ENCODE assay signal across 21 cellular contexts in the genomic region with DNA sequence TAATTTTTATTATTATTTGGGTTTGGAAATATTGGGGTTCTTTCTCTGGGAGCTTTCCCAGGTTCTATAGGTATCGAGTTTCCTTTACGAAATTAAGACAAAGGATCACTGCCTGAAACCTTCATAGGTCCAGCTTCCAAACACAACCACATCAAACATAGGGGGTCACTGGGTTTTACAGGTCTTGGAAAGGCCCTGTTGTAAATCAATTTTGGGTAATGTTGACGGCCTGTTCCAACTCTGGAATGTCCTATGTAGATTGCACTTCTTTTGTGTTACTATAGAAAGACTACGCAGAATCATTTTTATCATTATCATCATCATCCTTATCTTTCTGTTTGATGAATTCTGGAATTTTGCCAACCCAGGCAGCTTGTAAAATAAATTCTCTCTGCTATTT. TPM values are rescaled to one million over a fixed set of nuclear protein-coding genes. Genes with fewer than 3 reads are reported as not detected.
DNase-seq lines count a peak whose midpoint lies in the region; ATAC-seq and TF ChIP-seq lines count a peak whose summit lies in the region.
"Had no signal": no experiment of that assay in that cellular context is flagged by ENCODE, and none has a peak within 500 bp of the region (broad histone marks: within the 10 kb centered on the region; RNA-seq: fewer than 3 reads in every experiment).

No MANE protein-coding gene starts in this region.

- no peak overlapping the region for H3K4me2 ChIP-seq in GM23338

- ATAC-seq in GM23338 (no peak), T-helper 17 cell (no peak)
- ATAC-seq: GM12878 had no signal

- TF ChIP-seq CTCF in GM23338 (conservative IDR thresholded peaks at IDR 0.05; ENCODE audit: low read depth in 2 of 2): no peak

- H3K9me2 ChIP-seq in GM23338 (ENCODE audit: insufficient read depth): peaks cover 5% of the 10 kb centered on the region; the same call in 1 of the 2 replicates

- no peaks in the 10 kb centered on the region for H3F3A ChIP-seq in GM23338 (replicated peaks; ENCODE audit: low read depth)

- no peaks in the 10 kb centered on the region for H3K27me3 ChIP-seq in GM23338 (ENCODE audit: insufficient read depth)
- H3K27me3 ChIP-seq: BE2C, Peyer's patch had no signal

- H3K36me3 Mint-ChIP-seq in GM23338 (ENCODE audit: low read depth) (no peaks in the 10 kb centered on the region), T-helper 17 cell (ENCODE audit: low read depth) (peaks cover 4% of the 10 kb centered on the region)

- no peak overlapping the region for H3K4me3 ChIP-seq in GM23338
- H3K4me3 ChIP-seq: GM12878, GM23248, HAP-1, Peyer's patch had no signal

- H3K27me3 Mint-ChIP-seq in GM23338 (ENCODE audit: insufficient read depth, low read depth, poor library complexity) (no peaks in the 10 kb centered on the region), T-helper 17 cell (peaks cover 25% of the 10 kb centered on the region)

- no peak overlapping the region for H3K27ac Mint-ChIP-seq in GM23338
- H3K27ac Mint-ChIP-seq in T-helper 17 cell: no peak overlapping the region
- H3K27ac Mint-ChIP-seq: T-helper 1 cell treated with Interleukin-12 subunit alpha and Interleukin-12 subunit beta and Interleukin-4 antibody, amounts not matched to agents 30 μg/mL and 1 μg/mL, for 36 hours had no signal

- no peaks in the 10 kb centered on the region for H3K9me3 ChIP-seq in T-helper 17 cell (ENCODE audit: control insufficient read depth, low read length, poor library complexity, severe bottlenecking)
- H3K9me3 ChIP-seq: BE2C, HAP-1, Peyer's patch had no signal

- no peaks in the 10 kb centered on the region for H4K20me1 ChIP-seq in GM23338 (replicated peaks; ENCODE audit: insufficient read depth)

- H3K4me1 Mint-ChIP-seq in GM23338 (no peaks in the 10 kb centered on the region), T-helper 17 cell (peaks cover 2% of the 10 kb centered on the region)

- DNase-seq in NCI-H1105 (lab: John Stamatoyannopoulos, UW) (peak; percentile 67), NCI-H1105 treated with DMSO at 0.1 percent for 48 hours (lab: John Stamatoyannopoulos, UW) (no peak), GM23338 (ENCODE audit: low spot score) (no peak), NCI-H1694 treated with DMSO at 0.1 percent for 48 hours (lab: John Stamatoyannopoulos, UW) (peak; percentile 55), left kidney (ENCODE audit: low read depth, low spot score) (peak; percentile 60), AG20443 (ENCODE audit: low spot score) (no peak), T-helper 17 cell (no peak)
- DNase-seq in activated effector memory CD4-positive, alpha-beta T cell treated with anti-CD3 and anti-CD28 coated beads, Interleukin-2, amount 50 U/mL, for 16 hours: no peak
- DNase-seq: BE2C, DND-41, GM23248, IMR-90, MV-4-11, NCI-H1436, Peyer's patch had no signal

- H3K4me1 ChIP-seq in GM23338 (ENCODE audit: insufficient read depth): no peaks in the 10 kb centered on the region
- H3K4me1 ChIP-seq: HAP-1, Peyer's patch had no signal

- no peaks in the 10 kb centered on the region for H3K36me3 ChIP-seq in GM23338 (ENCODE audit: insufficient read depth)
- H3K36me3 ChIP-seq: BE2C, HAP-1, Peyer's patch had no signal

- H3K79me2 ChIP-seq in GM23338 (replicated peaks; ENCODE audit: insufficient read depth): no peaks in the 10 kb centered on the region

- H3K9me3 Mint-ChIP-seq in GM23338: no peaks in the 10 kb centered on the region
- H3K9me3 Mint-ChIP-seq: T-helper 1 cell treated with Interleukin-12 subunit alpha and Interleukin-12 subunit beta and Interleukin-4 antibody, amounts not matched to agents 30 μg/mL and 1 μg/mL, for 36 hours had no signal

- H2AFZ ChIP-seq in GM23338: peak overlapping the region; percentile 61; the same call in 1 of the 2 replicates
- H2AFZ ChIP-seq: GM23248 had no signal

- H3K27ac ChIP-seq in GM23338 (ENCODE audit: low read depth): no peak overlapping the region
- H3K27ac ChIP-seq: GM23248, Peyer's patch had no signal

- H3K4me3 Mint-ChIP-seq in GM23338: no peak overlapping the region
- H3K4me3 Mint-ChIP-seq in T-helper 17 cell: no peak overlapping the region
- H3K4me3 Mint-ChIP-seq: T-helper 1 cell treated with Interleukin-12 subunit alpha and Interleukin-12 subunit beta and Interleukin-4 antibody, amounts not matched to agents 30 μg/mL and 1 μg/mL, for 36 hours had no signal

TF ChIP-seq in GM23338, 12 proteins besides CTCF, POLR2A, EP300 and RAD21 (continues in another document):
- TF ChIP-seq JUNB (IDR thresholded peaks at IDR 0.05; ENCODE audit: unreplicated experiment) (no peak), NANOG (IDR thresholded peaks at IDR 0.05; ENCODE audit: borderline replicate concordance) (no peak), STAT1 (IDR thresholded peaks at IDR 0.05; ENCODE audit: unreplicated experiment) (no peak), POLR2AphosphoS5 (IDR thresholded peaks at IDR 0.05; ENCODE audit: low read depth) (no peak), CREB1 (CRISPR knock-in tag; IDR thresholded peaks at IDR 0.05; ENCODE audit: low read depth) (no peak), ZNF114 (CRISPR knock-in tag; IDR thresholded peaks at IDR 0.05) (no peak), EZH2 (IDR thresholded peaks at IDR 0.05; ENCODE audit: low read depth, unreplicated experiment) (no peak)
- TF ChIP-seq, protein P1, sequence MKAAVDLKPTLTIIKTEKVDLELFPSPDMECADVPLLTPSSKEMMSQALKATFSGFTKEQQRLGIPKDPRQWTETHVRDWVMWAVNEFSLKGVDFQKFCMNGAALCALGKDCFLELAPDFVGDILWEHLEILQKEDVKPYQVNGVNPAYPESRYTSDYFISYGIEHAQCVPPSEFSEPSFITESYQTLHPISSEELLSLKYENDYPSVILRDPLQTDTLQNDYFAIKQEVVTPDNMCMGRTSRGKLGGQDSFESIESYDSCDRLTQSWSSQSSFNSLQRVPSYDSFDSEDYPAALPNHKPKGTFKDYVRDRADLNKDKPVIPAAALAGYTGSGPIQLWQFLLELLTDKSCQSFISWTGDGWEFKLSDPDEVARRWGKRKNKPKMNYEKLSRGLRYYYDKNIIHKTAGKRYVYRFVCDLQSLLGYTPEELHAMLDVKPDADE (IDR thresholded peaks at IDR 0.05): no peak

RNA-seq across cellular contexts. Expression of a gene that starts 15.2 kb away (rescaled TPM):
- total RNA-seq in GM23338 (2014; rRNA removed; shearing (Covaris generic)): not detected in 2 replicates
- not detected in 2 replicates for polyA plus RNA-seq in GM23338 (2016; fragmentation: Nextera tagmentation; extraction: Ambion mirVana)
- 10 to 100 TPM in 1 of 2 donors, 1 to 10 TPM in 1; 2.5 to 11.5 TPM for total RNA-seq in T-helper 17 cell
- total RNA-seq: GM23248, M059J, NCI-H460, OCI-LY7, Peyer's patch had no signal

RNA-seq across cellular contexts. Expression of a gene that starts 36.5 kb away (rescaled TPM):
- total RNA-seq in GM23338 (2014; rRNA removed; shearing (Covaris generic)): not detected in 2 replicates
- not detected in 2 replicates for polyA plus RNA-seq in GM23338 (2016; fragmentation: Nextera tagmentation; extraction: Ambion mirVana)
- total RNA-seq in T-helper 17 cell: not detected
- total RNA-seq: OCI-LY7, Peyer's patch had no signal

RNA-seq across cellular contexts. Expression of a gene that starts 50.8 kb away (rescaled TPM):
- not detected in 2 replicates for total RNA-seq in GM23338 (2014; rRNA removed; shearing (Covaris generic))
- not detected in 2 replicates for polyA plus RNA-seq in GM23338 (2016; fragmentation: Nextera tagmentation; extraction: Ambion mirVana)
- not detected for total RNA-seq in T-helper 17 cell
- total RNA-seq: GM23248, IMR-90, M059J, NCI-H460, OCI-LY7, Peyer's patch had no signal
- polyA plus RNA-seq: GM12878, GM23248, IMR-90 had no signal

Comparison
In these comparisons a context has a peak if more than half of its experiments do, and no peak if none do; other contexts are left out.
1. DNase-seq: peak in NCI-H1105 (single experiment), NCI-H1694 treated with DMSO at 0.1 percent for 48 hours (single experiment) and left kidney (single experiment); none in NCI-H1105 treated with DMSO at 0.1 percent for 48 hours (single experiment), GM23338 (single experiment), activated effector memory CD4-positive, alpha-beta T cell treated with anti-CD3 and anti-CD28 coated beads, Interleukin-2, amount 50 U/mL, for 16 hours (single experiment), AG20443 (single experiment) and T-helper 17 cell (0 of 3).